In the genomic region with DNA sequence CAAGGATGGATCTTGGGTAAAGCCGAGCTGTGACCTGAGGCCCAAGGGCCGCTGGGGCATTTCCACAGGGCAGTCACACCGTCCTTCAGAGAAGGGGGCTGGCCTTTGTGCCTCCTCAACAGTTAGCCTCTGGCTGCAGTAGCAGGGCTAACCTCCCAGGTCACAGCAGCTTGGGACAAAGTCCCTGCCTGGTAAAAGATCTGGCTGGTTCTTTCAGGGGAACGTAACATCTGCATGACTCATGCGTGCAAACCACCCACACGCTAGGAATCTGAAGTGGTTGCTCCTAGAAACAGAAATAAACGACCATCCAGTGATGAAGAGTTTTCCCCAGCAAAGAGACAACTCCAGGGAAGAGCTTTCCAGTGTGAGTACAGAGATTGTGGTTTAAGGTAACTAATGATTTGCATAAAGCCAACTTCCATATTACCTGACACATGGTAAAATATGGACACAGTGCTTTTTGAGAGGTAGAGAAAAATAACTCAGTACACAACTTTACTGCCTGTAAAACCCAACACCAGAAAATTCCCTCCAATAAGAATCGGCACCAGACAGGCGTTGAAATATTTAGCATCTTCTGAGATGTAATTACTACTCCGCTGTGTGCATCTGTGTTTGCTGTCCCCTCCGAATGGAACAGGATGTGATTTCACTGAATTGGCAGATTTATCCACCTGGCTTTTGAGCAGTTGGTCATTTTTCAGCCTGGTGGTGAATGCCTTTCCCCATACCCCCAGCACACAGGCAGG, we compare ENCODE assay signal across 8 cellular contexts.
DNase-seq lines count a peak whose midpoint lies in the region; ATAC-seq lines count a peak whose summit lies in the region.

No MANE protein-coding gene starts in this region.

- H2AK5ac ChIP-seq in mesenchymal stem cell (ENCODE audit: low read length, severe bottlenecking) = peak overlapping the region; percentile 30

- peak overlapping the region; percentile 54 for H2BK120ac ChIP-seq in mesenchymal stem cell (ENCODE audit: low read depth, low read length)

- H4K91ac ChIP-seq in mesenchymal stem cell (ENCODE audit: low read length) = peak overlapping the region; percentile 40

- H3K4me3 ChIP-seq in mesenchymal stem cell (ENCODE audit: insufficient read depth in 1 of 2, low read depth in 1 of 2, low read length in 2 of 2) = no peak overlapping the region

- no peaks in the 10 kb centered on the region for H3K36me3 ChIP-seq in mesenchymal stem cell (ENCODE audit: control insufficient read depth in 1 of 2, insufficient read depth in 2 of 2, low read depth in 1 of 2, low read length in 2 of 2)

- H3K4me3 Mint-ChIP-seq in activated CD4-positive, alpha-beta T cell treated with anti-CD3 and anti-CD28 coated beads for 36 hours = no peak overlapping the region
- no peak overlapping the region for H3K4me3 Mint-ChIP-seq in naive thymus-derived CD8-positive, alpha-beta T cell

- POLR2A ChIA-PET in activated CD4-positive, alpha-beta T cell treated with anti-CD3 and anti-CD28 coated beads for 36 hours (lab: Charles Lee) = no interaction called here
- POLR2A ChIA-PET in naive thymus-derived CD8-positive, alpha-beta T cell (lab: Charles Lee) = no interaction called here

- H3K4me1 ChIP-seq in mesenchymal stem cell (ENCODE audit: control insufficient read depth, insufficient read depth, low read depth, low read length) = peaks cover 26% of the 10 kb centered on the region

- peak; percentile 53 for DNase-seq in activated CD4-positive, alpha-beta T cell treated with anti-CD3 and anti-CD28 coated beads for 36 hours
- no peak for DNase-seq in activated CD4-positive, alpha-beta T cell treated with anti-CD3 and anti-CD28 coated beads, Interleukin-2, amount 50 U/mL, for 1 hour
- peak; percentile 80 for DNase-seq in NCI-H510A treated with DMSO at 0.1 percent for 48 hours (lab: John Stamatoyannopoulos, UW)
- peak; percentile 98 for DNase-seq in mesenchymal stem cell
- no peak for DNase-seq in NAMALWA (ENCODE audit: low spot score)
- DNase-seq in naive thymus-derived CD8-positive, alpha-beta T cell = no peak

- no peaks in the 10 kb centered on the region for H3K79me1 ChIP-seq in mesenchymal stem cell (replicated peaks; ENCODE audit: low read length, poor library complexity, severe bottlenecking)

- intact Hi-C loops in activated CD4-positive, alpha-beta T cell treated with anti-CD3 and anti-CD28 coated beads for 36 hours (cut with DNase I, micrococcal nuclease) = no loop called here

- H2AFZ ChIP-seq in mesenchymal stem cell (ENCODE audit: low read depth, low read length) = peak overlapping the region; percentile 47

- no peak overlapping the region for H3K4me2 ChIP-seq in mesenchymal stem cell (ENCODE audit: low read length, poor library complexity, severe bottlenecking)

- CTCF ChIA-PET in activated CD4-positive, alpha-beta T cell treated with anti-CD3 and anti-CD28 coated beads for 36 hours (lab: Charles Lee) = no interaction called here

- peak overlapping the region; percentile 20 for H3K27ac ChIP-seq in cingulate gyrus (ENCODE audit: low read depth, low read length)
- peak overlapping the region; percentile 55 for H3K27ac ChIP-seq in mesenchymal stem cell (ENCODE audit: low read length, poor library complexity, severe bottlenecking)

- peaks cover 2% of the 10 kb centered on the region for H3K36me3 Mint-ChIP-seq in activated CD4-positive, alpha-beta T cell treated with anti-CD3 and anti-CD28 coated beads for 36 hours (ENCODE audit: low read depth)
- H3K36me3 Mint-ChIP-seq in naive thymus-derived CD8-positive, alpha-beta T cell = peaks cover 0 to 6% (median 2%) of the 10 kb centered on the region in 3 donors

- H3K18ac ChIP-seq in mesenchymal stem cell (ENCODE audit: low read depth in 1 of 2, low read length in 2 of 2) = peak overlapping the region; percentile 78 to 88

- no peak overlapping the region for H3K27ac Mint-ChIP-seq in activated CD4-positive, alpha-beta T cell treated with anti-CD3 and anti-CD28 coated beads for 36 hours
- H3K27ac Mint-ChIP-seq in naive thymus-derived CD8-positive, alpha-beta T cell = no peak overlapping the region

- H4K8ac ChIP-seq in mesenchymal stem cell (ENCODE audit: low read length) = peak overlapping the region; percentile 71

- no peak overlapping the region for H3K23ac ChIP-seq in mesenchymal stem cell (ENCODE audit: low read length in 2 of 2)

- H3K9ac ChIP-seq in mesenchymal stem cell (ENCODE audit: low read length) = peak overlapping the region; percentile 61

- peak; percentile 21 for ATAC-seq in activated CD4-positive, alpha-beta T cell treated with anti-CD3 and anti-CD28 coated beads for 36 hours
- ATAC-seq in GM18867 (IDR thresholded peaks at IDR 0.05; ENCODE audit: unreplicated experiment) = no peak
- no peak for ATAC-seq in naive thymus-derived CD8-positive, alpha-beta T cell

- peak overlapping the region; percentile 16 to 57 for H3K4ac ChIP-seq in mesenchymal stem cell (ENCODE audit: low read depth in 1 of 2, low read length in 2 of 2)

- 23% methylated on average over 11 of the region's 11 CpGs for WGBS in mesenchymal stem cell

- H3K27me3 Mint-ChIP-seq in activated CD4-positive, alpha-beta T cell treated with anti-CD3 and anti-CD28 coated beads for 36 hours = peaks cover 2% of the 10 kb centered on the region
- peaks cover 2 to 40% (median 15%) of the 10 kb centered on the region in 5 donors for H3K27me3 Mint-ChIP-seq in naive thymus-derived CD8-positive, alpha-beta T cell

- H2BK15ac ChIP-seq in mesenchymal stem cell (ENCODE audit: low read depth, poor library complexity, severe bottlenecking) = peak overlapping the region; percentile 23

- H2BK12ac ChIP-seq in mesenchymal stem cell (ENCODE audit: low read length in 2 of 2) = peak overlapping the region; percentile 55 to 98

- no peaks in the 10 kb centered on the region for H3K27me3 ChIP-seq in mesenchymal stem cell (ENCODE audit: control insufficient read depth in 1 of 2, insufficient read depth in 1 of 2, low read length in 2 of 2)

- H3K9me3 Mint-ChIP-seq in activated CD4-positive, alpha-beta T cell treated with anti-CD3 and anti-CD28 coated beads for 36 hours (ENCODE audit: low read depth) = peaks cover 4% of the 10 kb centered on the region
- H3K9me3 Mint-ChIP-seq in naive thymus-derived CD8-positive, alpha-beta T cell = peaks cover 0 to 29% (median 0%) of the 10 kb centered on the region in 9 donors

- H3K9me3 ChIP-seq in mesenchymal stem cell (ENCODE audit: control insufficient read depth, low read length) = no peaks in the 10 kb centered on the region

- peaks cover 48% of the 10 kb centered on the region for H3K4me1 Mint-ChIP-seq in activated CD4-positive, alpha-beta T cell treated with anti-CD3 and anti-CD28 coated beads for 36 hours
- H3K4me1 Mint-ChIP-seq in naive thymus-derived CD8-positive, alpha-beta T cell = peaks cover 14 to 41% (median 39%) of the 10 kb centered on the region in 4 donors

- H3K14ac ChIP-seq in mesenchymal stem cell (ENCODE audit: low read length in 2 of 2) = no peak overlapping the region

- no peak overlapping the region for H2BK5ac ChIP-seq in mesenchymal stem cell (ENCODE audit: low read depth, low read length, poor library complexity, severe bottlenecking)

Comparison
In these comparisons a context has a peak if more than half of its experiments do, and no peak if none do; other contexts are left out.
1. DNase-seq: peak in activated CD4-positive, alpha-beta T cell treated with anti-CD3 and anti-CD28 coated beads for 36 hours (single experiment), NCI-H510A treated with DMSO at 0.1 percent for 48 hours (single experiment) and mesenchymal stem cell (single experiment); none in activated CD4-positive, alpha-beta T cell treated with anti-CD3 and anti-CD28 coated beads, Interleukin-2, amount 50 U/mL, for 1 hour (single experiment), NAMALWA (single experiment) and naive thymus-derived CD8-positive, alpha-beta T cell (0 of 10).